Comparison of ENCODE assay signal across 8 cellular contexts in genomic region chr11:3159296-3160190, GRCh38. TPM values are rescaled to one million over a fixed set of nuclear protein-coding genes. Genes with fewer than 3 reads are reported as not detected.
DNase-seq lines count a peak whose midpoint lies in the region; TF ChIP-seq lines count a peak whose summit lies in the region.
"Had no signal": no experiment of that assay in that cellular context is flagged by ENCODE, and none has a peak within 500 bp of the region (broad histone marks: within the 10 kb centered on the region; RNA-seq: fewer than 3 reads in every experiment).

No MANE protein-coding gene starts in this region.

- intact Hi-C loops in transverse colon (cut with DNase I; ENCODE audit: low total_unique reads): no loop called here

- H3K27ac ChIP-seq in RWPE1: peak overlapping the region; percentile 77
- peak overlapping the region; percentile 74 to 87 (median 85) for H3K27ac ChIP-seq in transverse colon

- TF ChIP-seq CTCF in RWPE1 (conservative IDR thresholded peaks at IDR 0.05; ENCODE audit: low read depth): no peak
- TF ChIP-seq CTCF in transverse colon (IDR thresholded peaks at IDR 0.05): no peak

- H3K27me3 ChIP-seq in mucosa of stomach (ENCODE audit: control insufficient read depth, insufficient read depth, low read length): no peaks in the 10 kb centered on the region
- no peaks in the 10 kb centered on the region for H3K27me3 ChIP-seq in transverse colon

- TF ChIP-seq POLR2A in transverse colon (IDR thresholded peaks at IDR 0.05): no peak

- no peaks in the 10 kb centered on the region for H3K36me3 ChIP-seq in mucosa of stomach (ENCODE audit: control insufficient read depth, insufficient read depth, low read length)
- H3K36me3 ChIP-seq in transverse colon: no peaks in the 10 kb centered on the region

- H3K4me1 ChIP-seq in mucosa of stomach (ENCODE audit: control insufficient read depth, insufficient read depth, low read length): peaks cover 49% of the 10 kb centered on the region
- peaks cover 40 to 83% (median 64%) of the 10 kb centered on the region in 4 donors for H3K4me1 ChIP-seq in transverse colon

- POLR2A ChIA-PET in RWPE1 (lab: Yijun Ruan, JAX; ENCODE audit: low non-redundant PET): no interaction called here

- CTCF ChIA-PET in RWPE1 (lab: Yijun Ruan, JAX): no interaction called here

- no peaks in the 10 kb centered on the region for H3K9me3 ChIP-seq in mucosa of stomach (ENCODE audit: control insufficient read depth, low read length)
- H3K9me3 ChIP-seq in transverse colon: no peaks in the 10 kb centered on the region

- peak overlapping the region; percentile 47 for H3K9ac ChIP-seq in mucosa of stomach (ENCODE audit: low read length)

- peak; percentile 44 for TF ChIP-seq EP300 in transverse colon (IDR thresholded peaks at IDR 0.05; ENCODE audit: low read depth)

- DNase-seq in RWPE1 (ENCODE audit: low spot score) (no peak), fibroblast of gingiva (ENCODE audit: low read depth) (peak; percentile 24), transverse colon (peak; percentile 56), CD1c-positive myeloid dendritic cell (ENCODE audit: extremely low spot score) (no peak), GM19238 (ENCODE audit: insufficient read length, low spot score) (no peak), germinal center (ENCODE audit: low spot score) (no peak)
- DNase-seq: Karpas-422 had no signal

- in situ Hi-C loops in transverse colon (cut with MboI; ENCODE audit: low pct_ligation_motif_present in 1 of 4, low pct_unique_long_range_greater_than_20kb in 1 of 4, low sequenced_read_pairs in 3 of 4): no loop called here

- WGBS in transverse colon (ENCODE audit: low coverage in 1 of 2), 2 donors: 51% methylated on average over 13 of the region's 14 CpGs; no CpG with 5 or more reads in 1 of the 2 donors

- H3K4me3 ChIP-seq in mucosa of stomach (ENCODE audit: low read length): peak overlapping the region; percentile 25
- H3K4me3 ChIP-seq in transverse colon: peak overlapping the region; percentile 5 to 53 (median 34)

RNA-seq across cellular contexts. Expression of gene OSBPL5, which starts 5.6 kb away (rescaled TPM):
- total RNA-seq in transverse colon: 100 to 1,000 TPM in 2 of 4 donors, 10 to 100 TPM in 2; 37.3 to 211 (median 105) TPM

RNA-seq across cellular contexts. Expression of gene MRGPRG, which starts 59.1 kb away (rescaled TPM):
- total RNA-seq in transverse colon: not detected

Comparison
In these comparisons a context has a peak if more than half of its experiments do, and no peak if none do; other contexts are left out.
1. DNase-seq: peak in fibroblast of gingiva (single experiment) and transverse colon (single experiment); none in RWPE1 (single experiment), CD1c-positive myeloid dendritic cell (single experiment), GM19238 (single experiment) and germinal center (single experiment).